In the genomic region with DNA sequence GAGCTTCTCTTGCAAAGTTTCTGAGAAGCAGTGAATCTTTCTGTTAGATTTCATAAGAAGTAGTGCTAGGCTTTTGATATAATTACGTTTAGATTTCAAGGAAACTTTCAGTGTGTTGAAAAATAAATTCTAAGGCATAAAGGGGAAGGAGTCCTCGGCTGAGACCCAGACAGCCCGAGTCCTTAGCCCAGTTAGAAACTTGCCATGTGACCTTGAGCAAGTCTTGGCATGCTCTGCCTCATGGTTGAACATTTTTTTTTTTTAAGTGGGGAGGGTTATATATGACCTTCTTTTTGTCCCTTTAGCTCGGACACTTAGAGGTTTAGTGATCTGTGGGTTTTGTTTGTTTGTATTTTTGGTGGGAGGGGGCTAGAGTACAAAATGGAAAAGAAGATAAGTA, we compare ENCODE assay signal across 29 cellular contexts.
DNase-seq lines count a peak whose midpoint lies in the region; ATAC-seq, FAIRE-seq and TF ChIP-seq lines count a peak whose summit lies in the region.
"Had no signal": no experiment of that assay in that cellular context is flagged by ENCODE, and none has a peak within 500 bp of the region (broad histone marks: within the 10 kb centered on the region; RNA-seq: fewer than 3 reads in every experiment).

No MANE protein-coding gene starts in this region.

- H3K4ac ChIP-seq in mesenchymal stem cell (ENCODE audit: low read depth in 1 of 2, low read length in 2 of 2), result no peak overlapping the region

- H3K27me3 Mint-ChIP-seq in MCF 10A (ENCODE audit: insufficient read depth, unreplicated experiment) (no peaks in the 10 kb centered on the region), astrocyte (ENCODE audit: low read depth, unreplicated experiment) (no peaks in the 10 kb centered on the region)
- H3K27me3 Mint-ChIP-seq: brain had no signal

- H2BK5ac ChIP-seq in mesenchymal stem cell (ENCODE audit: low read depth, low read length, poor library complexity, severe bottlenecking), result no peak overlapping the region

- H3K4me3 Mint-ChIP-seq in MCF 10A (ENCODE audit: unreplicated experiment), result no peak overlapping the region
- peak overlapping the region; percentile 37 for H3K4me3 Mint-ChIP-seq in astrocyte (ENCODE audit: unreplicated experiment)
- H3K4me3 Mint-ChIP-seq: activated CD4-positive, alpha-beta T cell treated with anti-CD3 and anti-CD28 coated beads, Interleukin-2, amount 10 ng/mL, durations not matched to agents 24 days and 14 days; activated T-cell treated with anti-CD3 and anti-CD28 coated beads, Interleukin-2, amount 50 U/mL, for 4 hours; brain; CD8-positive, alpha-beta T cell had no signal

- peaks cover 26% of the 10 kb centered on the region for H3K79me1 ChIP-seq in mesenchymal stem cell (replicated peaks; ENCODE audit: low read length, poor library complexity, severe bottlenecking)

- CTCF ChIA-PET in MCF 10A (lab: Yijun Ruan, JAX), result interaction anchor here (0.5 to 0.6 kb wide), 3 partner anchors 20 to 499 kb away, joined by 3 to 6 read pairs (median 4); no protein-coding TSS in a partner anchor

- no peak overlapping the region for H3K23ac ChIP-seq in mesenchymal stem cell (ENCODE audit: low read length in 2 of 2)

- peaks cover 13% of the 10 kb centered on the region for H3K36me3 Mint-ChIP-seq in MCF 10A (ENCODE audit: insufficient read depth, unreplicated experiment)
- H3K36me3 Mint-ChIP-seq in astrocyte (ENCODE audit: low read depth, unreplicated experiment), result peaks cover 17% of the 10 kb centered on the region
- H3K36me3 Mint-ChIP-seq: CD8-positive, alpha-beta T cell had no signal

- no peak for ATAC-seq in HG02571 (IDR thresholded peaks at IDR 0.05; ENCODE audit: unreplicated experiment)
- ATAC-seq: activated T-cell treated with anti-CD3 and anti-CD28 coated beads, Interleukin-2, amount 50 U/mL, for 4 hours; CD8-positive, alpha-beta T cell; SK-N-SH treated with all-trans-retinoic acid at 6 μM for 48 hours had no signal

- H3K27me3 ChIP-seq in breast epithelium, result no peaks in the 10 kb centered on the region
- H3K27me3 ChIP-seq in astrocyte (ENCODE audit: insufficient read depth, low read length), result no peaks in the 10 kb centered on the region
- no peaks in the 10 kb centered on the region for H3K27me3 ChIP-seq in mesenchymal stem cell (ENCODE audit: control insufficient read depth in 1 of 2, insufficient read depth in 1 of 2, low read length in 2 of 2)
- no peaks in the 10 kb centered on the region for H3K27me3 ChIP-seq in uterus
- H3K27me3 ChIP-seq in BE2C, result no peaks in the 10 kb centered on the region
- H3K27me3 ChIP-seq: ovary, right atrium auricular region, spleen had no signal

- no peak overlapping the region for H2BK12ac ChIP-seq in mesenchymal stem cell (ENCODE audit: low read length in 2 of 2)

- no peak for FAIRE-seq in astrocyte (lab: Jason Lieb, UNC)
- FAIRE-seq: endothelial cell of umbilical vein, GM12891, islet of Langerhans, urothelium cell line had no signal

- TF ChIP-seq POLR2A in breast epithelium (IDR thresholded peaks at IDR 0.05) (no peak), uterus (IDR thresholded peaks at IDR 0.05) (no peak)

- H3K4me3 ChIP-seq in breast epithelium (no peak overlapping the region), astrocyte (ENCODE audit: insufficient read depth, low read depth, low read length) (no peak overlapping the region), mesenchymal stem cell (ENCODE audit: insufficient read depth in 1 of 2, low read depth in 1 of 2, low read length in 2 of 2) (no peak overlapping the region), uterus (no peak overlapping the region), coronary artery (no peak overlapping the region), BE2C (ENCODE audit: low read depth, low read length) (no peak overlapping the region)
- H3K4me3 ChIP-seq: GM23248, lung, ovary, right atrium auricular region, spleen had no signal

- no peak overlapping the region for H3K18ac ChIP-seq in mesenchymal stem cell (ENCODE audit: low read depth in 1 of 2, low read length in 2 of 2)

- H3K27ac ChIP-seq in breast epithelium (no peak overlapping the region), astrocyte (ENCODE audit: low read depth, low read length) (no peak overlapping the region), mesenchymal stem cell (ENCODE audit: low read length, poor library complexity, severe bottlenecking) (no peak overlapping the region), uterus (peak overlapping the region; percentile 1 to 5), coronary artery (peak overlapping the region in 1 of 2 donors; percentile 54)
- H3K27ac ChIP-seq: GM23248, ovary, right atrium auricular region, spleen had no signal

- BruUV-seq in MCF 10A (replicated peaks; lab: Mats Ljungman, UMichigan), result no TSS peak

- DNase-seq in MCF 10A (ENCODE audit: unreplicated experiment) (peak; percentile 49), breast epithelium (ENCODE audit: low spot score in 2 of 2) (no peak), astrocyte (ENCODE audit: low read depth) (no peak), mesenchymal stem cell (no peak), uterus (no peak), coronary artery (ENCODE audit: low spot score) (no peak), BE2C (no peak)
- DNase-seq: 8988T; activated CD4-positive, alpha-beta T cell treated with anti-CD3 and anti-CD28 coated beads, Interleukin-2, amount 10 ng/mL, durations not matched to agents 24 days and 14 days; activated gamma-delta T cell treated with Interleukin-2 at 50 U/mL for 16 hours; activated T-cell treated with anti-CD3 and anti-CD28 coated beads, Interleukin-2, amount 50 U/mL, for 4 hours; CD8-positive, alpha-beta T cell; GM23248; NCI-H1092; NCI-H187 treated with DMSO at 0.1 percent for 48 hours; NCI-H69; ovary; RPMI8226; spleen; T-helper 2 cell had no signal

- H2BK120ac ChIP-seq in mesenchymal stem cell (ENCODE audit: low read depth, low read length), result no peak overlapping the region

- H3K4me2 ChIP-seq in astrocyte (ENCODE audit: low read length), result no peak overlapping the region
- no peak overlapping the region for H3K4me2 ChIP-seq in mesenchymal stem cell (ENCODE audit: low read length, poor library complexity, severe bottlenecking)

- H3K9ac ChIP-seq in astrocyte (ENCODE audit: low read length), result no peak overlapping the region
- peak overlapping the region; percentile 40 for H3K9ac ChIP-seq in mesenchymal stem cell (ENCODE audit: low read length)
- H3K9ac ChIP-seq: GM23248 had no signal

- POLR2A ChIA-PET in MCF 10A (lab: Yijun Ruan, JAX), result interaction anchor here (0.6 to 8.8 kb wide), 10 partner anchors 11 to 112 kb away, joined by 3 to 171 read pairs (median 4); no protein-coding TSS in a partner anchor

- H3K14ac ChIP-seq in mesenchymal stem cell (ENCODE audit: low read length in 2 of 2), result no peak overlapping the region

- H4K91ac ChIP-seq in mesenchymal stem cell (ENCODE audit: low read length), result no peak overlapping the region

- intact Hi-C loops in MCF 10A (cut with micrococcal nuclease), result no loop called here
- intact Hi-C loops in breast epithelium (cut with DNase I; ENCODE audit: low total_unique reads), result no loop called here
- intact Hi-C loops in uterus (cut with DNase I; ENCODE audit: low total_unique reads), result no loop called here

- H3K27ac Mint-ChIP-seq in MCF 10A (ENCODE audit: low read depth, unreplicated experiment) (peak overlapping the region; percentile 95), astrocyte (ENCODE audit: unreplicated experiment) (peak overlapping the region; percentile 58)
- H3K27ac Mint-ChIP-seq: activated CD4-positive, alpha-beta T cell treated with anti-CD3 and anti-CD28 coated beads, Interleukin-2, amount 10 ng/mL, durations not matched to agents 24 days and 14 days; CD8-positive, alpha-beta T cell had no signal

- WGBS in mesenchymal stem cell, result 80% methylated on average over 4 of the region's 4 CpGs

- no peak overlapping the region for H2AK5ac ChIP-seq in mesenchymal stem cell (ENCODE audit: low read length, severe bottlenecking)

- H3K79me2 ChIP-seq in astrocyte (ENCODE audit: insufficient read depth, low read length), result peaks cover 30% of the 10 kb centered on the region

- H3K4me1 Mint-ChIP-seq in MCF 10A (ENCODE audit: insufficient read depth, unreplicated experiment) (peaks cover 48% of the 10 kb centered on the region), astrocyte (ENCODE audit: low read depth, unreplicated experiment) (peaks cover 55% of the 10 kb centered on the region)
- H3K4me1 Mint-ChIP-seq: activated CD4-positive, alpha-beta T cell treated with anti-CD3 and anti-CD28 coated beads, Interleukin-2, amount 10 ng/mL, durations not matched to agents 24 days and 14 days had no signal

- no peaks in the 10 kb centered on the region for H3K9me3 ChIP-seq in breast epithelium
- no peaks in the 10 kb centered on the region for H3K9me3 ChIP-seq in astrocyte (ENCODE audit: insufficient read depth, low read depth, low read length)
- H3K9me3 ChIP-seq in mesenchymal stem cell (ENCODE audit: control insufficient read depth, low read length), result no peaks in the 10 kb centered on the region
- H3K9me3 ChIP-seq in uterus, result no peaks in the 10 kb centered on the region
- H3K9me3 ChIP-seq in BE2C, result no peaks in the 10 kb centered on the region
- H3K9me3 ChIP-seq: ovary, right atrium auricular region, spleen had no signal

- no peak overlapping the region for H2BK15ac ChIP-seq in mesenchymal stem cell (ENCODE audit: low read depth, poor library complexity, severe bottlenecking)

- H2AFZ ChIP-seq in astrocyte (ENCODE audit: low read depth, low read length) (no peak overlapping the region), mesenchymal stem cell (ENCODE audit: low read depth, low read length) (no peak overlapping the region)
- H2AFZ ChIP-seq: GM23248 had no signal

- no peaks in the 10 kb centered on the region for H3K9me3 Mint-ChIP-seq in MCF 10A (ENCODE audit: unreplicated experiment)
- H3K9me3 Mint-ChIP-seq in astrocyte (ENCODE audit: unreplicated experiment), result peaks cover 3% of the 10 kb centered on the region
- H3K9me3 Mint-ChIP-seq: activated CD4-positive, alpha-beta T cell treated with anti-CD3 and anti-CD28 coated beads, Interleukin-2, amount 10 ng/mL, durations not matched to agents 24 days and 14 days; activated T-cell treated with anti-CD3 and anti-CD28 coated beads, Interleukin-2, amount 50 U/mL, for 4 hours; brain; CD8-positive, alpha-beta T cell had no signal

- H3K36me3 ChIP-seq in breast epithelium (no peaks in the 10 kb centered on the region), astrocyte (ENCODE audit: insufficient read depth, low read length) (no peaks in the 10 kb centered on the region), mesenchymal stem cell (ENCODE audit: control insufficient read depth in 1 of 2, insufficient read depth in 2 of 2, low read depth in 1 of 2, low read length in 2 of 2) (peaks cover 10 to 12% of the 10 kb centered on the region in 2 experiments), uterus (no peaks in the 10 kb centered on the region), BE2C (no peaks in the 10 kb centered on the region; the same call in none of the 2 replicates)
- H3K36me3 ChIP-seq: ovary, right atrium auricular region had no signal

- no peak overlapping the region for H4K8ac ChIP-seq in mesenchymal stem cell (ENCODE audit: low read length)

- no peak for TF ChIP-seq CTCF in MCF 10A (IDR thresholded peaks at IDR 0.05; ENCODE audit: unreplicated experiment)
- TF ChIP-seq CTCF in breast epithelium (IDR thresholded peaks at IDR 0.05), result no peak
- no peak for TF ChIP-seq CTCF in astrocyte (IDR thresholded peaks at IDR 0.05; ENCODE audit: insufficient read depth, low read depth, low read length)
- no peak for TF ChIP-seq CTCF in uterus (IDR thresholded peaks at IDR 0.05)
- no peak for TF ChIP-seq CTCF in coronary artery (IDR thresholded peaks at IDR 0.05)
- TF ChIP-seq CTCF in BE2C (IDR thresholded peaks at IDR 0.05; ENCODE audit: low read depth, low read length), result no peak

- H4K20me1 ChIP-seq in astrocyte (ENCODE audit: insufficient read depth, low read length), result peaks cover 15% of the 10 kb centered on the region

- H3K4me1 ChIP-seq in breast epithelium (peaks cover 0 to 10% of the 10 kb centered on the region in 2 donors), astrocyte (ENCODE audit: insufficient read depth, low read length) (peaks cover 12% of the 10 kb centered on the region), mesenchymal stem cell (ENCODE audit: control insufficient read depth, insufficient read depth, low read depth, low read length) (peaks cover 11% of the 10 kb centered on the region), uterus (peaks cover 2 to 4% of the 10 kb centered on the region in 2 donors), BE2C (peaks cover 20% of the 10 kb centered on the region)

Comparison
In these comparisons a context has a peak if more than half of its experiments do, and no peak if none do; other contexts are left out.
1. H3K27ac ChIP-seq: peak in uterus (2 of 2); none in breast epithelium (0 of 2), astrocyte (single experiment) and mesenchymal stem cell (single experiment).